ENCODE assay signal across 8 cellular contexts in genomic region chr16:4316732-4317461, GRCh38. TPM values are rescaled to one million over a fixed set of nuclear protein-coding genes. Genes with fewer than 3 reads are reported as not detected.
DNase-seq lines count a peak whose midpoint lies in the region; ATAC-seq and TF ChIP-seq lines count a peak whose summit lies in the region.

No MANE protein-coding gene starts in this region.

- TF ChIP-seq EP300 in tibial nerve (IDR thresholded peaks at IDR 0.05): no peak

- H3K4me1 ChIP-seq in Loucy (ENCODE audit: insufficient read depth, low read length, poor library complexity, severe bottlenecking): peaks cover 8% of the 10 kb centered on the region
- H3K4me1 ChIP-seq in breast epithelium: peaks cover 17% of the 10 kb centered on the region in 2 donors
- peaks cover 3 to 71% (median 44%) of the 10 kb centered on the region in 4 donors for H3K4me1 ChIP-seq in tibial nerve

- no peak for ATAC-seq in CD4-positive, alpha-beta T cell (ENCODE audit: poor library complexity)
- ATAC-seq in left lobe of liver: peak; percentile 53
- ATAC-seq in GM19324 (IDR thresholded peaks at IDR 0.05; ENCODE audit: low FRiP score, unreplicated experiment): no peak
- ATAC-seq in HG02642 (IDR thresholded peaks at IDR 0.05; ENCODE audit: poor library complexity, unreplicated experiment): no peak

- TF ChIP-seq POLR2A in breast epithelium (IDR thresholded peaks at IDR 0.05) (no peak), tibial nerve (IDR thresholded peaks at IDR 0.05) (no peak)

- no peaks in the 10 kb centered on the region for H3K9me3 ChIP-seq in CD4-positive, alpha-beta T cell (ENCODE audit: control insufficient read depth, low read length)
- H3K9me3 ChIP-seq in Loucy (ENCODE audit: insufficient read depth, low read depth, low read length) (no peaks in the 10 kb centered on the region), breast epithelium (no peaks in the 10 kb centered on the region), tibial nerve (no peaks in the 10 kb centered on the region)

- H3K4me1 Mint-ChIP-seq in CD4-positive, alpha-beta T cell (ENCODE audit: low read depth): peaks cover 11% of the 10 kb centered on the region

- H3K9me2 ChIP-seq in Loucy (replicated peaks; ENCODE audit: low read depth, low read length): no peaks in the 10 kb centered on the region

- intact Hi-C loops in CD4-positive, alpha-beta T cell (cut with DNase I, micrococcal nuclease): no loop called here
- intact Hi-C loops in breast epithelium (cut with DNase I; ENCODE audit: low total_unique reads): no loop called here

- H3K27ac Mint-ChIP-seq in CD4-positive, alpha-beta T cell: no peak overlapping the region

- no peak for TF ChIP-seq CTCF in CD4-positive, alpha-beta T cell (IDR thresholded peaks at IDR 0.05)
- TF ChIP-seq CTCF in Loucy (conservative IDR thresholded peaks at IDR 0.05; ENCODE audit: low read length) (no peak), breast epithelium (IDR thresholded peaks at IDR 0.05) (no peak), tibial nerve (IDR thresholded peaks at IDR 0.05) (no peak)

- H2AFZ ChIP-seq in Loucy (ENCODE audit: low read length): no peak overlapping the region

- H3K4me3 ChIP-seq in Loucy (ENCODE audit: low read length, poor library complexity, severe bottlenecking) (peak overlapping the region; percentile 71), breast epithelium (peak overlapping the region; percentile 56 to 77 (median 69)), tibial nerve (peak overlapping the region; percentile 48 to 68 (median 58))

- no peaks in the 10 kb centered on the region for H3K36me3 Mint-ChIP-seq in CD4-positive, alpha-beta T cell (ENCODE audit: low read depth)

- no peak overlapping the region for H3K27ac ChIP-seq in CD4-positive, alpha-beta T cell (ENCODE audit: low read depth, low read length)
- peak overlapping the region; percentile 62 to 97 for H3K27ac ChIP-seq in breast epithelium
- peak overlapping the region; percentile 83 to 96 (median 92) for H3K27ac ChIP-seq in tibial nerve

- H3K36me3 ChIP-seq in Loucy (ENCODE audit: insufficient read depth, low read length): no peaks in the 10 kb centered on the region
- H3K36me3 ChIP-seq in breast epithelium: no peaks in the 10 kb centered on the region
- H3K36me3 ChIP-seq in tibial nerve: no peaks in the 10 kb centered on the region

- peaks cover 33% of the 10 kb centered on the region for H3K27me3 ChIP-seq in CD4-positive, alpha-beta T cell (ENCODE audit: control insufficient read depth, insufficient read depth, low read length)
- H3K27me3 ChIP-seq in Loucy (ENCODE audit: insufficient read depth, low read length, poor library complexity, severe bottlenecking) (no peaks in the 10 kb centered on the region), breast epithelium (no peaks in the 10 kb centered on the region), tibial nerve (no peaks in the 10 kb centered on the region)

- no peak for DNase-seq in CD4-positive, alpha-beta T cell
- DNase-seq in breast epithelium (ENCODE audit: low spot score in 2 of 2): no peak
- peak; percentile 60 for DNase-seq in left lobe of liver (ENCODE audit: low spot score)
- DNase-seq in tibial nerve (ENCODE audit: low spot score in 2 of 2): no peak
- DNase-seq in GM19240 (ENCODE audit: insufficient read length, low spot score): no peak

- WGBS in tibial nerve, 2 donors: 6 to 22% methylated on average over 16 to 22 of the region's 28 CpGs

- peak overlapping the region; percentile 66 for H3K4me2 ChIP-seq in Loucy (ENCODE audit: low read depth, low read length, poor library complexity, severe bottlenecking)

- CTCF ChIA-PET in CD4-positive, alpha-beta T cell (lab: Charles Lee): interaction anchor here (1.1 kb wide), 1 partner anchor 11 kb away, joined by 5 read pairs; no protein-coding TSS in a partner anchor

- peaks cover 17% of the 10 kb centered on the region for H3K27me3 Mint-ChIP-seq in CD4-positive, alpha-beta T cell

- no peaks in the 10 kb centered on the region for H3K9me3 Mint-ChIP-seq in CD4-positive, alpha-beta T cell

- H3K4me3 Mint-ChIP-seq in CD4-positive, alpha-beta T cell: peak overlapping the region; percentile 30

- POLR2A ChIA-PET in CD4-positive, alpha-beta T cell (lab: Charles Lee): interaction anchor here (1.5 to 1.7 kb wide), 2 partner anchors 11 to 44 kb away, joined by 4 to 6 read pairs; partner anchors contain the start of gene TFAP4

- H3K79me2 ChIP-seq in Loucy (ENCODE audit: insufficient read depth, low read length): 0 out of 2 replicates have a peak, but pooled peaks cover 3% of the 10 kb centered on the region

- no peaks in the 10 kb centered on the region for H3F3A ChIP-seq in Loucy (ENCODE audit: low read depth)

- H3K9ac ChIP-seq in Loucy (ENCODE audit: low read depth, low read length, poor library complexity, severe bottlenecking): peak overlapping the region; percentile 54

- no peaks in the 10 kb centered on the region for H4K20me1 ChIP-seq in Loucy (ENCODE audit: insufficient read depth, low read length, poor library complexity, severe bottlenecking)

RNA-seq across cellular contexts. Expression of gene GLIS2, which starts 1.0 kb away (rescaled TPM):
- total RNA-seq in CD4-positive, alpha-beta T cell: not detected
- 1 to 10 TPM in 2 of 3 donors, under 1 TPM in 1; 0.96 to 3.9 (median 1.5) TPM for total RNA-seq in breast epithelium
- 1.6 TPM for total RNA-seq in left lobe of liver
- 10 to 100 TPM in 3 of 4 donors, 1 to 10 TPM in 1; 9.0 to 11.1 (median 10.8) TPM for total RNA-seq in tibial nerve

RNA-seq across cellular contexts. Expression of gene PAM16, which starts 34.2 kb away (rescaled TPM):
- 10 to 100 TPM; 24.9 to 26.8 TPM for total RNA-seq in CD4-positive, alpha-beta T cell
- total RNA-seq in breast epithelium: 10 to 100 TPM; 24.9 to 52.4 (median 49.9) TPM
- 41.0 TPM for total RNA-seq in left lobe of liver
- total RNA-seq in tibial nerve: 10 to 100 TPM; 45.1 to 95.1 (median 60.7) TPM

RNA-seq across cellular contexts. Expression of gene TFAP4, which starts 44.1 kb away (rescaled TPM):
- 10 to 100 TPM in 1 of 2 experiments, 1 to 10 TPM in 1; 8.6 to 10.8 TPM for total RNA-seq in CD4-positive, alpha-beta T cell
- total RNA-seq in breast epithelium (1 to 10 TPM; 4.6 to 7.2 (median 6.2) TPM), left lobe of liver (5.0 TPM), tibial nerve (10 to 100 TPM in 2 of 4 donors, 1 to 10 TPM in 2; 6.9 to 16.8 (median 11.7) TPM)

RNA-seq across cellular contexts. Expression of gene VASN, which starts 54.8 kb away (rescaled TPM):
- total RNA-seq in CD4-positive, alpha-beta T cell: under 1 TPM; 0.70 to 0.77 TPM
- 10 to 100 TPM; 14.8 to 28.5 (median 16.1) TPM for total RNA-seq in breast epithelium
- total RNA-seq in left lobe of liver: 22.3 TPM
- total RNA-seq in tibial nerve: 10 to 100 TPM; 31.0 to 58.1 (median 32.9) TPM
